ENCODE assay signal across 34 cellular contexts in the genomic region with DNA sequence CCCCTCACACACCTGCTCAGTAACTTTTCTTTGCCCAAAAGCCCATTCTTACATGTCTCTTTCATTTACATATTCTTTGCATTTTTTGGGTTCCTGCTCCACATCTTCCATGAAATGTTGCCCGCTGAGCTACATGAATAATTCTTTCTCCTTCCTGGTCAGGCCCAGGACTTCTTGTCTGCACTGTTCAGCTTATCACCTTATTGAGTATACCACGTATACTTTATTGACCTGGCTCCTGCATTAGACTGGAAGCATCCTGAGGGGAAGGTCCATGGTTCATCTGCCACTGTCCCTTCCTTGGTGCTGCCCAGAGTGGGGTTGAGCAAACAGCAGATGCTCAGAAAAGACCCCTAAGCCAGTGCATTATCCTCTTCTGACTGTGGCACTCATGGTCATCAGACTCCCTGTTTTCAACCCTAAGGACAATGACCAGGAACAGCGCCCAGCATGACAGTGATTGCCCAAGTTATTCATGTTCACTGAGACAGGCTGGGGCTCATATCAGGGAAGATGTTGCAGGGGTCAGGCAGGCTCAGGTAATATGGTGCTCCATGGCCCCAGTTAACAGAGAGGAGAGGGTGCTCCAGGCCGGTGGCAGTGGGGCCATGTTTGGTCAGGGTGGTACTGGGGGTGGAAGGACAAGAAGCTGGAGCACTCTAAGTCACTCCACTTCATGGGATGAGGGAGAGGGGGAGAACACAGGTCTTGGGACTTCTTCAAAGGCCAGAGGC. TPM values are rescaled to one million over a fixed set of nuclear protein-coding genes. Genes with fewer than 3 reads are reported as not detected.
"Had no signal": no experiment of that assay in that cellular context is flagged by ENCODE, and none has a peak within 500 bp of the region (broad histone marks: within the 10 kb centered on the region; RNA-seq: fewer than 3 reads in every experiment).

No MANE protein-coding gene starts in this region.

- H3K4me3 ChIP-seq: adrenal gland, body of pancreas, breast epithelium had no signal

- H3K4me1 ChIP-seq: adrenal gland, body of pancreas, breast epithelium had no signal

- H3K9me3 Mint-ChIP-seq: activated B cell treated with CpG ODN at 0.5 μM for 24 hours; activated CD4-positive, alpha-beta memory T cell treated with anti-CD3 and anti-CD28 coated beads for 36 hours; activated CD4-positive, alpha-beta T cell treated with anti-CD3 and anti-CD28 coated beads, Interleukin-2, amount 10 ng/mL, durations not matched to agents 24 days and 14 days; activated CD8-positive, alpha-beta T cell treated with anti-CD3 and anti-CD28 coated beads for 36 hours; activated naive CD4-positive, alpha-beta T cell treated with anti-CD3 and anti-CD28 coated beads, Interleukin-2, amount 10 ng/mL, durations not matched to agents 7 days and 5 days; activated naive CD4-positive, alpha-beta T cell treated with anti-CD3 and anti-CD28 coated beads, Interleukin-2, amount 50 U/mL, for 24 hours; activated T-cell treated with anti-CD3 and anti-CD28 coated beads, Interleukin-2, amount 50 U/mL, for 24 hours; activated T-helper 2 cell treated with anti-CD3 and anti-CD28 coated beads, Interferon-gamma antibody, Interleukin-2, Interleukin-4, amounts not matched to agents 10 μg/mL and 5 μg/mL and 100 μg/mL, durations not matched to agents 14 hours and 24 hours and 36 hours; T-helper 1 cell treated with Interleukin-12 subunit alpha and Interleukin-12 subunit beta and Interleukin-4 antibody, amounts not matched to agents 30 μg/mL and 1 μg/mL, for 36 hours; T-helper 2 cell treated with Interferon-gamma antibody and Interleukin-4, amounts not matched to agents 5 μg/mL and 100 μg/mL, for 36 hours had no signal

- ATAC-seq: activated CD8-positive, alpha-beta T cell treated with anti-CD3 and anti-CD28 coated beads for 36 hours; body of pancreas had no signal

- H3K4me1 Mint-ChIP-seq: activated B cell treated with CpG ODN at 0.5 μM for 24 hours; activated CD4-positive, alpha-beta T cell treated with anti-CD3 and anti-CD28 coated beads, Interleukin-2, amount 10 ng/mL, durations not matched to agents 24 days and 14 days; activated naive CD4-positive, alpha-beta T cell treated with anti-CD3 and anti-CD28 coated beads, Interleukin-2, amount 10 ng/mL, durations not matched to agents 7 days and 5 days; activated naive CD4-positive, alpha-beta T cell treated with anti-CD3 and anti-CD28 coated beads, Interleukin-2, amount 50 U/mL, for 24 hours had no signal

- H3K36me3 ChIP-seq: adrenal gland, brain microvascular endothelial cell, breast epithelium had no signal

- H3K36me3 Mint-ChIP-seq: activated CD4-positive, alpha-beta memory T cell treated with anti-CD3 and anti-CD28 coated beads for 36 hours; activated naive CD4-positive, alpha-beta T cell treated with anti-CD3 and anti-CD28 coated beads, Interleukin-2, amount 10 ng/mL, durations not matched to agents 7 days and 5 days; activated naive CD4-positive, alpha-beta T cell treated with anti-CD3 and anti-CD28 coated beads, Interleukin-2, amount 50 U/mL, for 24 hours; activated naive CD8-positive, alpha-beta T cell had no signal

- H3K9me3 ChIP-seq: adrenal gland, body of pancreas, breast epithelium had no signal

- H3K27ac ChIP-seq: adrenal gland, body of pancreas, brain microvascular endothelial cell, breast epithelium, VCaP had no signal

- H3K4me3 Mint-ChIP-seq: activated B cell treated with CpG ODN at 0.5 μM for 24 hours; activated CD4-positive, alpha-beta memory T cell treated with anti-CD3 and anti-CD28 coated beads for 36 hours; activated CD4-positive, alpha-beta T cell treated with anti-CD3 and anti-CD28 coated beads, Interleukin-2, amount 10 ng/mL, durations not matched to agents 24 days and 14 days; activated CD8-positive, alpha-beta T cell treated with anti-CD3 and anti-CD28 coated beads for 36 hours; activated naive CD4-positive, alpha-beta T cell treated with anti-CD3 and anti-CD28 coated beads, Interleukin-2, amount 10 ng/mL, durations not matched to agents 7 days and 5 days; activated naive CD4-positive, alpha-beta T cell treated with anti-CD3 and anti-CD28 coated beads, Interleukin-2, amount 50 U/mL, for 24 hours; activated naive CD8-positive, alpha-beta T cell; activated T-cell treated with anti-CD3 and anti-CD28 coated beads, Interleukin-2, amount 50 U/mL, for 24 hours; T-helper 1 cell treated with Interleukin-12 subunit alpha and Interleukin-12 subunit beta and Interleukin-4 antibody, amounts not matched to agents 30 μg/mL and 1 μg/mL, for 36 hours; T-helper 2 cell treated with Interferon-gamma antibody and Interleukin-4, amounts not matched to agents 5 μg/mL and 100 μg/mL, for 36 hours had no signal

- H3K27me3 Mint-ChIP-seq: activated CD4-positive, alpha-beta T cell treated with anti-CD3 and anti-CD28 coated beads, Interleukin-2, amount 10 ng/mL, durations not matched to agents 24 days and 14 days; activated naive CD4-positive, alpha-beta T cell treated with anti-CD3 and anti-CD28 coated beads, Interleukin-2, amount 10 ng/mL, durations not matched to agents 7 days and 5 days had no signal

- H3K27ac Mint-ChIP-seq: activated B cell treated with CpG ODN at 0.5 μM for 24 hours; activated CD4-positive, alpha-beta memory T cell treated with anti-CD3 and anti-CD28 coated beads for 36 hours; activated CD4-positive, alpha-beta T cell treated with anti-CD3 and anti-CD28 coated beads, Interleukin-2, amount 10 ng/mL, durations not matched to agents 24 days and 14 days; activated CD8-positive, alpha-beta T cell treated with anti-CD3 and anti-CD28 coated beads for 36 hours; activated naive CD4-positive, alpha-beta T cell treated with anti-CD3 and anti-CD28 coated beads, Interleukin-2, amount 10 ng/mL, durations not matched to agents 7 days and 5 days; activated naive CD4-positive, alpha-beta T cell treated with anti-CD3 and anti-CD28 coated beads, Interleukin-2, amount 50 U/mL, for 24 hours; activated naive CD8-positive, alpha-beta T cell; activated T-cell treated with anti-CD3 and anti-CD28 coated beads, Interleukin-2, amount 50 U/mL, for 24 hours; activated T-helper 2 cell treated with anti-CD3 and anti-CD28 coated beads, Interferon-gamma antibody, Interleukin-2, Interleukin-4, amounts not matched to agents 10 μg/mL and 5 μg/mL and 100 μg/mL, durations not matched to agents 14 hours and 24 hours and 36 hours; T-helper 1 cell treated with Interleukin-12 subunit alpha and Interleukin-12 subunit beta and Interleukin-4 antibody, amounts not matched to agents 30 μg/mL and 1 μg/mL, for 36 hours; T-helper 2 cell treated with Interferon-gamma antibody and Interleukin-4, amounts not matched to agents 5 μg/mL and 100 μg/mL, for 36 hours had no signal

- H3K27me3 ChIP-seq: adrenal gland, body of pancreas, brain microvascular endothelial cell had no signal

- DNase-seq: activated B cell treated with CpG ODN at 0.5 μM for 24 hours; activated CD4-positive, alpha-beta memory T cell treated with anti-CD3 and anti-CD28 coated beads for 36 hours; activated CD4-positive, alpha-beta T cell treated with anti-CD3 and anti-CD28 coated beads for 4 hours; activated CD4-positive, alpha-beta T cell treated with anti-CD3 and anti-CD28 coated beads, Interleukin-2, amount 10 ng/mL, durations not matched to agents 24 days and 14 days; activated CD4-positive, alpha-beta T cell treated with anti-CD3 and anti-CD28 coated beads, Interleukin-2, amount 50 U/mL, for 1 hour; activated CD4-positive, alpha-beta T cell treated with anti-CD3 and anti-CD28 coated beads, Interleukin-2, amount 50 U/mL, for 4 hours; activated CD4-positive, CD25-positive, alpha-beta regulatory T cell treated with anti-CD3 and anti-CD28 coated beads, Interleukin-2, amount 50 U/mL, for 72 hours; activated CD8-positive, alpha-beta memory T cell treated with anti-CD3 and anti-CD28 coated beads, Interleukin-2, amount 50 U/mL, for 4 hours; activated CD8-positive, alpha-beta T cell treated with anti-CD3 and anti-CD28 coated beads for 36 hours; activated effector memory CD4-positive, alpha-beta T cell treated with Interleukin-2 at 50 U/mL for 16 hours; activated gamma-delta T cell; activated naive CD4-positive, alpha-beta T cell treated with anti-CD3 and anti-CD28 coated beads, Interleukin-2, amount 10 ng/mL, durations not matched to agents 7 days and 5 days; activated naive CD4-positive, alpha-beta T cell treated with Interleukin-2 at 50 U/mL for 16 hours; activated T-cell treated with anti-CD3 and anti-CD28 coated beads for 4 hours; activated T-cell treated with anti-CD3 and anti-CD28 coated beads, Interleukin-2, amount 50 U/mL, for 24 hours; activated T-cell treated with anti-CD3 and anti-CD28 coated beads, Interleukin-2, amount 50 U/mL, for 48 hours; adrenal gland; amniotic stem cell; aorta; body of pancreas; brain microvascular endothelial cell; central memory CD4-positive, alpha-beta T cell; SW 1271; T-helper 1 cell; T-helper 2 cell; T-helper 9 cell had no signal

RNA-seq across cellular contexts. Expression of a gene that starts 7.7 kb away (rescaled TPM):
- total RNA-seq: activated B cell treated with CpG ODN at 0.5 μM for 24 hours; activated CD4-positive, alpha-beta memory T cell treated with anti-CD3 and anti-CD28 coated beads for 36 hours; activated CD4-positive, alpha-beta T cell treated with anti-CD3 and anti-CD28 coated beads, Interleukin-2, amount 10 ng/mL, durations not matched to agents 24 days and 14 days; activated CD8-positive, alpha-beta memory T cell treated with anti-CD3 and anti-CD28 coated beads for 36 hours; activated CD8-positive, alpha-beta T cell treated with anti-CD3 and anti-CD28 coated beads for 36 hours; activated T-helper 2 cell treated with anti-CD3 and anti-CD28 coated beads, Interferon-gamma antibody, Interleukin-2, Interleukin-4, amounts not matched to agents 10 μg/mL and 5 μg/mL and 100 μg/mL, durations not matched to agents 14 hours and 24 hours and 36 hours had no signal
